9 cellular contexts compared by ENCODE assay signal in genomic region chr15:81265256-81265943, GRCh38. TPM values are rescaled to one million over a fixed set of nuclear protein-coding genes. Genes with fewer than 3 reads are reported as not detected.
DNase-seq lines count a peak whose midpoint lies in the region; ATAC-seq and TF ChIP-seq lines count a peak whose summit lies in the region.
"Had no signal": no experiment of that assay in that cellular context is flagged by ENCODE, and none has a peak within 500 bp of the region (broad histone marks: within the 10 kb centered on the region; RNA-seq: fewer than 3 reads in every experiment).

No MANE protein-coding gene starts in this region.

- in situ Hi-C loops in SK-MEL-5 (cut with HindIII; ENCODE audit: low pct_unique_long_range_greater_than_20kb, low sequenced_read_pairs), result loop anchor here (10.0 kb wide), 1 partner anchor 91 kb away; no protein-coding TSS in a partner anchor

- no peaks in the 10 kb centered on the region for H3K4me1 ChIP-seq in BE2C
- peaks cover 4% of the 10 kb centered on the region; the same call in 1 of the 2 replicates for H3K4me1 ChIP-seq in iPS-20b (ENCODE audit: insufficient read depth, low read length)
- H3K4me1 ChIP-seq in H9 (ENCODE audit: insufficient read depth, low read length), result no peaks in the 10 kb centered on the region; the same call in 1 of the 2 replicates

- no peak overlapping the region; a peak in 1 of 5 replicates for H3K4me3 Mint-ChIP-seq in H9

- peaks cover 7 to 9% of the 10 kb centered on the region in 2 experiments for H3K4me1 Mint-ChIP-seq in H9

- no peak overlapping the region for H2BK15ac ChIP-seq in H9 (ENCODE audit: low read depth, low read length)

- no peak overlapping the region for H2AFZ ChIP-seq in H9 (ENCODE audit: low read length)

- no CpG with 5 or more reads among the region's 12 CpGs for WGBS in H9 (ENCODE audit: extremely low coverage, insufficient read length, low lambda C conversion rate)

- H3K4me2 ChIP-seq in H9 (ENCODE audit: insufficient read depth, insufficient read length, low read length), result no peak overlapping the region

- no peak overlapping the region for H2BK12ac ChIP-seq in H9 (ENCODE audit: insufficient read length, low read depth, low read length)

- no peak overlapping the region for H3K9ac ChIP-seq in iPS-20b (ENCODE audit: low read depth, low read length)
- H3K9ac ChIP-seq in H9 (ENCODE audit: extremely low read depth, insufficient read length, low read length), result no peak overlapping the region

- no peaks in the 10 kb centered on the region for H3K36me3 Mint-ChIP-seq in H9 (ENCODE audit: insufficient read depth in 1 of 3, low read depth in 3 of 3)

- H2BK120ac ChIP-seq in H9 (ENCODE audit: low read depth, low read length, poor library complexity, severe bottlenecking), result no peak overlapping the region

- no peak overlapping the region for H2AK5ac ChIP-seq in H9 (ENCODE audit: insufficient read length, low read length)

- H4K91ac ChIP-seq in H9 (ENCODE audit: insufficient read length, low read depth, low read length), result no peak overlapping the region

- no peak overlapping the region for H3K56ac ChIP-seq in H9 (ENCODE audit: insufficient read length, low read depth, low read length)

- no peak overlapping the region for H3K27ac Mint-ChIP-seq in H9

- TF ChIP-seq CTCF in BE2C (IDR thresholded peaks at IDR 0.05; ENCODE audit: low read depth, low read length) (no peak), H9 (conservative IDR thresholded peaks at IDR 0.05) (no peak)

- H4K20me1 ChIP-seq in H9 (ENCODE audit: control insufficient read depth, insufficient read depth, insufficient read length), result no peaks in the 10 kb centered on the region

- no peak overlapping the region for H2BK5ac ChIP-seq in H9 (ENCODE audit: insufficient read length, low read length)

- H3K36me3 ChIP-seq in BE2C (no peaks in the 10 kb centered on the region), iPS-20b (ENCODE audit: insufficient read depth, low read depth, low read length) (no peaks in the 10 kb centered on the region)

- no peaks in the 10 kb centered on the region for H3K23me2 ChIP-seq in H9 (ENCODE audit: insufficient read length, low read depth, low read length, poor library complexity, severe bottlenecking)

- H3K27ac ChIP-seq in iPS-20b (ENCODE audit: low read length) (no peak overlapping the region), H9 (ENCODE audit: insufficient read length, low read depth, low read length) (no peak overlapping the region)

- no peak overlapping the region for H2BK20ac ChIP-seq in H9 (ENCODE audit: low read depth, low read length, poor library complexity, severe bottlenecking)

- H3K4me3 ChIP-seq in BE2C (ENCODE audit: low read depth, low read length) (peak overlapping the region; percentile 57), iPS-20b (ENCODE audit: low read length) (peak overlapping the region; percentile 54; the same call in 1 of the 2 replicates)
- H3K4me3 ChIP-seq: skin epidermis had no signal

- H3K27me3 ChIP-seq in BE2C, result no peaks in the 10 kb centered on the region; the same call in none of the 2 replicates
- 0 out of 2 replicates have a peak, but pooled peaks cover 4% of the 10 kb centered on the region for H3K27me3 ChIP-seq in iPS-20b (ENCODE audit: insufficient read depth, low read length)
- no peaks in the 10 kb centered on the region for H3K27me3 ChIP-seq in H9 (ENCODE audit: insufficient read depth, low read length)

- H3K79me1 ChIP-seq in H9 (ENCODE audit: insufficient read depth, low read depth, low read length, poor library complexity, severe bottlenecking), result no peaks in the 10 kb centered on the region

- H3K23ac ChIP-seq in H9 (ENCODE audit: insufficient read length, low read depth, low read length), result no peak overlapping the region

- no peak overlapping the region for H3K4ac ChIP-seq in H9 (ENCODE audit: low read depth, low read length)

- no peaks in the 10 kb centered on the region for H3K9me3 Mint-ChIP-seq in H9

- H3K9me3 ChIP-seq in BE2C, result no peaks in the 10 kb centered on the region
- no peaks in the 10 kb centered on the region for H3K9me3 ChIP-seq in iPS-20b (ENCODE audit: insufficient read depth, low read depth, low read length)
- H3K9me3 ChIP-seq in H9 (ENCODE audit: control insufficient read depth, low read depth, low read length), result no peaks in the 10 kb centered on the region

- DNase-seq in BE2C (no peak), SK-MEL-5 (ENCODE audit: low read depth, low spot score) (peak; percentile 4), H9 (no peak), H4 (ENCODE audit: low spot score) (no peak), foreskin melanocyte (no peak), DMS 273 treated with DMSO at 0.1 percent for 48 hours (lab: John Stamatoyannopoulos, UW) (no peak)

- H3T11ph ChIP-seq in H9 (ENCODE audit: low read length), result no peak overlapping the region

- H3K27me3 Mint-ChIP-seq in H9 (ENCODE audit: low read depth), result peaks cover 2% of the 10 kb centered on the region

- H3K79me2 ChIP-seq in H9 (ENCODE audit: insufficient read depth, low read length), result no peaks in the 10 kb centered on the region

- H3K18ac ChIP-seq in H9 (ENCODE audit: insufficient read length, low read depth, low read length), result no peak overlapping the region

- H4K5ac ChIP-seq in H9 (ENCODE audit: insufficient read length, low read depth, low read length), result no peak overlapping the region

- H4K8ac ChIP-seq in H9 (replicated peaks; ENCODE audit: insufficient read length, low read depth, low read length), result no peak overlapping the region

- ATAC-seq in GM18868 (IDR thresholded peaks at IDR 0.05; ENCODE audit: unreplicated experiment), result peak; percentile 21

- no peak overlapping the region for H3K14ac ChIP-seq in H9 (ENCODE audit: insufficient read depth, low read length)

RNA-seq across cellular contexts. Expression of gene STARD5, which starts 58.5 kb away (rescaled TPM):
- 1.1 TPM for polyA plus RNA-seq in BE2C (2012; ENCODE audit: insufficient read depth, insufficient read length, low read depth)
- 1.2 and 1.5 TPM in 2 replicates for total RNA-seq in SK-MEL-5 (2014; rRNA removed; shearing (Covaris generic))
- polyA plus RNA-seq in SK-MEL-5 (2015; cell fraction: cytosol; rRNA removed), result 4.3 and 4.5 TPM in 2 replicates
- polyA plus RNA-seq in SK-MEL-5 (2015; cell fraction: nucleus; rRNA removed), result 17.0 and 17.8 TPM in 2 replicates
- total RNA-seq in H9 (2021), result 2.3 and 2.4 TPM in 2 replicates
- total RNA-seq in H4 (2014; rRNA removed; shearing (Covaris generic)), result 2.9 and 3.2 TPM in 2 replicates
